In genomic region chr12:1692895-1693294, GRCh38 we compare ENCODE assay signal across 10 cellular contexts. TPM values are rescaled to one million over a fixed set of nuclear protein-coding genes. Genes with fewer than 3 reads are reported as not detected.
A peak's percentile ranks its signal among the peaks of the same experiment; 100 is the strongest.
DNase-seq lines count a peak whose midpoint lies in the region; ATAC-seq and TF ChIP-seq lines count a peak whose summit lies in the region.
"Had no signal": no experiment of that assay in that cellular context is flagged by ENCODE, and none has a peak within 500 bp of the region (broad histone marks: within the 10 kb centered on the region; RNA-seq: fewer than 3 reads in every experiment).

No MANE protein-coding gene starts in this region.

- H3K27me3 ChIP-seq in BLaER1, result no peaks in the 10 kb centered on the region
- H3K27me3 ChIP-seq in lower lobe of right lung (ENCODE audit: low read depth), result no peaks in the 10 kb centered on the region

- no peak for TF ChIP-seq CTCF in GM12875 (IDR thresholded peaks at IDR 0.05; ENCODE audit: borderline replicate concordance, insufficient read depth, low read depth, low read length)
- no peak for TF ChIP-seq CTCF in lower lobe of right lung (IDR thresholded peaks at IDR 0.05)
- no peak for TF ChIP-seq CTCF in coronary artery (IDR thresholded peaks at IDR 0.05)

- H3K4me1 ChIP-seq in BLaER1 (peaks cover 61% of the 10 kb centered on the region), lower lobe of right lung (peaks cover 38% of the 10 kb centered on the region)

- peaks cover 30% of the 10 kb centered on the region for H3K36me3 ChIP-seq in BLaER1
- H3K36me3 ChIP-seq in lower lobe of right lung, result no peaks in the 10 kb centered on the region

- no peak for ATAC-seq in lower lobe of right lung
- no peak for ATAC-seq in HG03378 (IDR thresholded peaks at IDR 0.05; ENCODE audit: unreplicated experiment)
- no peak for ATAC-seq in HG03442 (IDR thresholded peaks at IDR 0.05; ENCODE audit: unreplicated experiment)

- H4K20me1 ChIP-seq in BLaER1, result peaks cover 68% of the 10 kb centered on the region

- intact Hi-C loops in lower lobe of right lung (cut with DNase I), result no loop called here

- peak overlapping the region; percentile 92; the same call in 1 of the 2 replicates for H3K4me3 ChIP-seq in BLaER1
- H3K4me3 ChIP-seq in GM12875 (ENCODE audit: low read depth, low read length), result peak overlapping the region; percentile 15
- peak overlapping the region; percentile 89 for H3K4me3 ChIP-seq in lower lobe of right lung
- H3K4me3 ChIP-seq in coronary artery, result no peak overlapping the region

- H3K9me3 ChIP-seq in BLaER1, result no peaks in the 10 kb centered on the region
- no peaks in the 10 kb centered on the region for H3K9me3 ChIP-seq in lower lobe of right lung

- H3K27ac ChIP-seq in BLaER1 (no peak overlapping the region), lower lobe of right lung (no peak overlapping the region), coronary artery (no peak overlapping the region)

- peak; percentile 80 for DNase-seq in SIG-M5 (lab: John Stamatoyannopoulos, UW)
- DNase-seq in lower lobe of right lung, result no peak
- DNase-seq in stimulated activated CD4-positive, alpha-beta T cell treated with anti-CD3 and anti-CD28 coated beads, Interleukin-2, amount 100 ng/mL, for 48 hours, result no peak
- no peak for DNase-seq in coronary artery (ENCODE audit: low spot score)
- DNase-seq: dermis blood vessel endothelial cell, NCI-H446 treated with DMSO at 0.1 percent for 48 hours had no signal

- H3K9ac ChIP-seq in BLaER1, result peak overlapping the region; percentile 11; the same call in 1 of the 2 replicates

- H3K4me2 ChIP-seq in BLaER1, result peak overlapping the region; percentile 90

RNA-seq across cellular contexts. Expression of gene ADIPOR2, which starts 2.0 kb away (rescaled TPM):
- total RNA-seq in lower lobe of right lung, result 83.8 TPM
